24 cellular contexts compared by ENCODE assay signal in the genomic region with DNA sequence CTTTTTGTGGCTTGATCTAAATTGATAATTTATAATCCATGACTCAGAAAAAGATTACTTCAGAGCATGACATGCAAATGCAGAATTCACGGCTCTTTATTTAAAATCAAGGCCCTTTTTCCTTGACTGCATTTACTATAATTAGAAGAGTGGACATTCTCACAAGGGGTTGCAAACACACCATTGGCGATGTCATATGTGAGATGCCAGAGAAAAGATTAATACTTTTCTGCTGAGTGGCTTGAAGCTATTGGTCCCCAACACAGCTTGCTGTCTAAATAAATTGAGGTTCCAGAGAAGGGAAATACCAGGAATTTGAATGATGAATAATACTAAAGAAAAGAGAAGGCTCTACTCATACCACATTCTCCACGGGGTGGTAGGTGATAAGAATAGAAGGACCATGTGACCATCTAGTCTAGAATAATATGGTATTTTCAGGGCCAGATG.
DNase-seq lines count a peak whose midpoint lies in the region; ATAC-seq, FAIRE-seq and TF ChIP-seq lines count a peak whose summit lies in the region.
"Had no signal": no experiment of that assay in that cellular context is flagged by ENCODE, and none has a peak within 500 bp of the region (broad histone marks: within the 10 kb centered on the region; RNA-seq: fewer than 3 reads in every experiment).

No MANE protein-coding gene starts in this region.

- peak overlapping the region; percentile 57; the same call in 2 of the 3 replicates for H3K27ac ChIP-seq in K562 (ENCODE audit: extremely low read depth, low read depth, low read length)
- H3K27ac ChIP-seq in tibial artery, result no peak overlapping the region
- no peak overlapping the region for H3K27ac ChIP-seq in prostate gland
- no peak overlapping the region for H3K27ac ChIP-seq in upper lobe of right lung
- H3K27ac ChIP-seq: adrenal gland, PC-9, skin epidermis, upper lobe of left lung had no signal

- intact Hi-C loops in K562 (cut with micrococcal nuclease), result no loop called here
- intact Hi-C loops in tibial artery (cut with DNase I; ENCODE audit: low total_unique reads), result no loop called here
- intact Hi-C loops in prostate gland (cut with DNase I), result no loop called here
- intact Hi-C loops in upper lobe of right lung (cut with DNase I), result no loop called here

- TF ChIP-seq POLR2A in K562 (conservative IDR thresholded peaks at IDR 0.05) (no peak), prostate gland (IDR thresholded peaks at IDR 0.05) (no peak)

- WGBS in K562 (ENCODE audit: insufficient coverage, low coverage, missing lambda C conversion rate), result 4% methylated on average over 3 of the region's 3 CpGs
- 61% methylated on average over 3 of the region's 3 CpGs for WGBS in prostate gland

- peak overlapping the region; percentile 81 for H2AFZ ChIP-seq in K562 (ENCODE audit: low read depth, low read length)
- H2AFZ ChIP-seq: PC-9 had no signal

- POLR2A ChIA-PET in K562 (lab: Yijun Ruan, JAX), result interaction anchor here (0.6 to 1.7 kb wide), 5 partner anchors 8 to 72 kb away, joined by 3 to 7 read pairs (median 4); no protein-coding TSS in a partner anchor

- H3K27ac Mint-ChIP-seq in HFFc6, result peak overlapping the region; percentile 50
- H3K27ac Mint-ChIP-seq: CD14-positive monocyte, T-cell had no signal

- DNase-seq in AG10803 (ENCODE audit: low read depth) (peak; percentile 71), HFFc6 (peak; percentile 83), K562 (ENCODE audit: extremely low read depth in 1 of 4, low spot score in 3 of 4) (peak; percentile 67 to 69 (median 68)), myocyte (ENCODE audit: low read depth) (peak; percentile 13), tibial artery (no peak), prostate gland (ENCODE audit: low spot score) (no peak), retina (no peak), upper lobe of right lung (no peak)
- DNase-seq: activated T-cell treated with anti-CD3 and anti-CD28 coated beads, Interleukin-2, amount 50 U/mL, for 4 hours; adrenal gland; cortex of kidney; KG1; NCI-H146; NCI-H524; PC-9; SHP77 treated with DMSO at 0.1 percent for 48 hours; stimulated activated CD4-positive, alpha-beta T cell treated with anti-CD3 and anti-CD28 coated beads, Interleukin-1b, Interleukin-23, amount 100 ng/mL, for 48 hours; T-cell; upper lobe of left lung had no signal

- H3K4me3 ChIP-seq in AG10803 (ENCODE audit: low read length) (no peak overlapping the region), K562 (no peak overlapping the region), tibial artery (no peak overlapping the region), prostate gland (no peak overlapping the region), upper lobe of right lung (no peak overlapping the region)
- H3K4me3 ChIP-seq: adrenal gland, PC-9, skin epidermis, upper lobe of left lung had no signal

- H3K9me3 Mint-ChIP-seq in HFFc6, result no peaks in the 10 kb centered on the region
- H3K9me3 Mint-ChIP-seq: activated T-cell treated with anti-CD3 and anti-CD28 coated beads, Interleukin-2, amount 50 U/mL, for 4 hours; T-cell had no signal

- FAIRE-seq in K562 (lab: Jason Lieb, UNC), result no peak
- FAIRE-seq: G401.6, H1, TTC549 had no signal

- ATAC-seq in K562 (peak; percentile 69), upper lobe of right lung (no peak)
- ATAC-seq: activated T-cell treated with anti-CD3 and anti-CD28 coated beads, Interleukin-2, amount 50 U/mL, for 4 hours; T-cell had no signal

- in situ Hi-C loops in K562 (cut with MboI), result no loop called here

- H4K20me1 ChIP-seq in K562 (replicated peaks; ENCODE audit: control insufficient read depth, insufficient read depth, low read length), result no peaks in the 10 kb centered on the region

- BruUV-seq in K562 (replicated peaks; lab: Mats Ljungman, UMichigan), result no TSS peak

- no peak overlapping the region for H3K4me2 ChIP-seq in K562 (ENCODE audit: insufficient read depth, low read length)
- H3K4me2 ChIP-seq: PC-9 had no signal

- H3K4me1 ChIP-seq in K562 (replicated peaks in 1 of 2; ENCODE audit: control insufficient read depth in 2 of 2, insufficient read depth in 2 of 2, low read length in 2 of 2) (peaks cover 3 to 29% of the 10 kb centered on the region in 2 experiments; a peak in 4 of 5 replicates), tibial artery (no peaks in the 10 kb centered on the region), prostate gland (replicated peaks) (no peaks in the 10 kb centered on the region), upper lobe of right lung (no peaks in the 10 kb centered on the region)

- no peaks in the 10 kb centered on the region for H3K36me3 Mint-ChIP-seq in HFFc6 (ENCODE audit: low read depth)
- H3K36me3 Mint-ChIP-seq: CD14-positive monocyte, T-cell had no signal

- H3K9ac ChIP-seq in K562 (ENCODE audit: insufficient read depth in 1 of 2, low read depth in 2 of 2, low read length in 2 of 2), result no peak overlapping the region

- TF ChIP-seq CTCF in AG10803 (conservative IDR thresholded peaks at IDR 0.05; ENCODE audit: low read length), result no peak
- no peak for TF ChIP-seq CTCF in HFFc6 (IDR thresholded peaks at IDR 0.05)
- TF ChIP-seq CTCF in K562 (IDR thresholded peaks at IDR 0.05 in 2 of 3, conservative IDR thresholded peaks at IDR 0.05 in 1 of 3; ENCODE audit: insufficient read depth in 2 of 3, low read depth in 1 of 3, low read length in 3 of 3), result no peak
- no peak for TF ChIP-seq CTCF in tibial artery (IDR thresholded peaks at IDR 0.05)
- TF ChIP-seq CTCF in prostate gland (IDR thresholded peaks at IDR 0.05), result no peak
- TF ChIP-seq CTCF in upper lobe of right lung (IDR thresholded peaks at IDR 0.05), result no peak

- no peak for TF ChIP-seq RAD21 in K562 (CRISPR knock-in tag; conservative IDR thresholded peaks at IDR 0.05 in 1 of 2, IDR thresholded peaks at IDR 0.05 in 1 of 2)

- no peaks in the 10 kb centered on the region for H3K27me3 Mint-ChIP-seq in HFFc6 (ENCODE audit: insufficient read depth)
- H3K27me3 Mint-ChIP-seq: T-cell had no signal

- H3K4me3 Mint-ChIP-seq in HFFc6, result no peak overlapping the region
- H3K4me3 Mint-ChIP-seq: activated T-cell treated with anti-CD3 and anti-CD28 coated beads, Interleukin-2, amount 50 U/mL, for 4 hours; CD14-positive monocyte; T-cell had no signal

- CTCF ChIA-PET in K562 (lab: Yijun Ruan, JAX; ENCODE audit: low intra/inter-chr PET ratio), result no interaction called here

- H3K79me2 ChIP-seq in K562 (ENCODE audit: control insufficient read depth, insufficient read depth, low read length), result no peaks in the 10 kb centered on the region

- H3K9me3 ChIP-seq in K562 (replicated peaks; ENCODE audit: control insufficient read depth, insufficient read depth, low read depth, low read length) (peaks cover 3% of the 10 kb centered on the region), tibial artery (no peaks in the 10 kb centered on the region), prostate gland (no peaks in the 10 kb centered on the region), upper lobe of right lung (no peaks in the 10 kb centered on the region)
- H3K9me3 ChIP-seq: adrenal gland, upper lobe of left lung had no signal

- TF ChIP-seq EP300 in K562 (IDR thresholded peaks at IDR 0.05; ENCODE audit: low read length), result no peak

- peaks cover 62% of the 10 kb centered on the region for H3K4me1 Mint-ChIP-seq in HFFc6 (ENCODE audit: low read depth)
- H3K4me1 Mint-ChIP-seq: CD14-positive monocyte, T-cell had no signal

- H3K9me1 ChIP-seq in K562 (ENCODE audit: control insufficient read depth, insufficient read depth, low read length), result no peaks in the 10 kb centered on the region

- H3K36me3 ChIP-seq in K562 (ENCODE audit: control insufficient read depth, insufficient read depth, low read length), result no peaks in the 10 kb centered on the region
- no peaks in the 10 kb centered on the region for H3K36me3 ChIP-seq in tibial artery
- no peaks in the 10 kb centered on the region for H3K36me3 ChIP-seq in prostate gland
- H3K36me3 ChIP-seq in upper lobe of right lung, result no peaks in the 10 kb centered on the region
- H3K36me3 ChIP-seq: adrenal gland, upper lobe of left lung had no signal

- H3K27me3 ChIP-seq in K562 (ENCODE audit: control insufficient read depth in 2 of 2, insufficient read depth in 2 of 2, low read length in 2 of 2) (no peaks in the 10 kb centered on the region), tibial artery (no peaks in the 10 kb centered on the region), prostate gland (replicated peaks; ENCODE audit: insufficient read depth) (no peaks in the 10 kb centered on the region), upper lobe of right lung (no peaks in the 10 kb centered on the region)
- H3K27me3 ChIP-seq: adrenal gland, upper lobe of left lung had no signal

TF ChIP-seq in K562, 482 proteins besides CTCF, POLR2A, EP300 and RAD21 (continues in another document):
- TF ChIP-seq, protein P1, sequence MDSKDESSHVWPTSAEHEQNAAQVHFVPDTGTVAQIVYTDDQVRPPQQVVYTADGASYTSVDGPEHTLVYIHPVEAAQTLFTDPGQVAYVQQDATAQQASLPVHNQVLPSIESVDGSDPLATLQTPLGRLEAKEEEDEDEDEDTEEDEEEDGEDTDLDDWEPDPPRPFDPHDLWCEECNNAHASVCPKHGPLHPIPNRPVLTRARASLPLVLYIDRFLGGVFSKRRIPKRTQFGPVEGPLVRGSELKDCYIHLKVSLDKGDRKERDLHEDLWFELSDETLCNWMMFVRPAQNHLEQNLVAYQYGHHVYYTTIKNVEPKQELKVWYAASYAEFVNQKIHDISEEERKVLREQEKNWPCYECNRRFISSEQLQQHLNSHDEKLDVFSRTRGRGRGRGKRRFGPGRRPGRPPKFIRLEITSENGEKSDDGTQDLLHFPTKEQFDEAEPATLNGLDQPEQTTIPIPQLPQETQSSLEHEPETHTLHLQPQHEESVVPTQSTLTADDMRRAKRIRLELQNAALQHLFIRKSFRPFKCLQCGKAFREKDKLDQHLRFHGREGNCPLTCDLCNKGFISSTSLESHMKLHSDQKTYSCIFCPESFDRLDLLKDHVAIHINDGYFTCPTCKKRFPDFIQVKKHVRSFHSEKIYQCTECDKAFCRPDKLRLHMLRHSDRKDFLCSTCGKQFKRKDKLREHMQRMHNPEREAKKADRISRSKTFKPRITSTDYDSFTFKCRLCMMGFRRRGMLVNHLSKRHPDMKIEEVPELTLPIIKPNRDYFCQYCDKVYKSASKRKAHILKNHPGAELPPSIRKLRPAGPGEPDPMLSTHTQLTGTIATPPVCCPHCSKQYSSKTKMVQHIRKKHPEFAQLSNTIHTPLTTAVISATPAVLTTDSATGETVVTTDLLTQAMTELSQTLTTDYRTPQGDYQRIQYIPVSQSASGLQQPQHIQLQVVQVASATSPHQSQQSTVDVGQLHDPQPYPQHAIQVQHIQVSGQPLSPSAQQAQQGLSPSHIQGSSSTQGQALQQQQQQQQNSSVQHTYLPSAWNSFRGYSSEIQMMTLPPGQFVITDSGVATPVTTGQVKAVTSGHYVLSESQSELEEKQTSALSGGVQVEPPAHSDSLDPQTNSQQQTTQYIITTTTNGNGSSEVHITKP (IDR thresholded peaks at IDR 0.05; ENCODE audit: partially characterized antibody), result peak; percentile 20
- TF ChIP-seq DPF2 (IDR thresholded peaks at IDR 0.05), result peak; percentile 59; the same call in 1 of the 2 replicates
- TF ChIP-seq ZNF780A (CRISPR knock-in tag; IDR thresholded peaks at IDR 0.05), result no peak
- no peak for TF ChIP-seq FOXJ2 (tag; IDR thresholded peaks at IDR 0.05)
- no peak for TF ChIP-seq BDP1 (IDR thresholded peaks at IDR 0.05; ENCODE audit: insufficient read depth, insufficient read length)
- TF ChIP-seq CREBBP (IDR thresholded peaks at IDR 0.05; ENCODE audit: low read depth, low read length), result no peak

Comparison
In these comparisons a context has a peak if more than half of its experiments do, and no peak if none do; other contexts are left out.
1. DNase-seq: peak in AG10803 (single experiment), HFFc6 (single experiment), K562 (4 of 4) and myocyte (single experiment); none in tibial artery (0 of 2), prostate gland (single experiment), retina (single experiment) and upper lobe of right lung (single experiment).